7 cellular contexts compared by ENCODE assay signal in the genomic region with DNA sequence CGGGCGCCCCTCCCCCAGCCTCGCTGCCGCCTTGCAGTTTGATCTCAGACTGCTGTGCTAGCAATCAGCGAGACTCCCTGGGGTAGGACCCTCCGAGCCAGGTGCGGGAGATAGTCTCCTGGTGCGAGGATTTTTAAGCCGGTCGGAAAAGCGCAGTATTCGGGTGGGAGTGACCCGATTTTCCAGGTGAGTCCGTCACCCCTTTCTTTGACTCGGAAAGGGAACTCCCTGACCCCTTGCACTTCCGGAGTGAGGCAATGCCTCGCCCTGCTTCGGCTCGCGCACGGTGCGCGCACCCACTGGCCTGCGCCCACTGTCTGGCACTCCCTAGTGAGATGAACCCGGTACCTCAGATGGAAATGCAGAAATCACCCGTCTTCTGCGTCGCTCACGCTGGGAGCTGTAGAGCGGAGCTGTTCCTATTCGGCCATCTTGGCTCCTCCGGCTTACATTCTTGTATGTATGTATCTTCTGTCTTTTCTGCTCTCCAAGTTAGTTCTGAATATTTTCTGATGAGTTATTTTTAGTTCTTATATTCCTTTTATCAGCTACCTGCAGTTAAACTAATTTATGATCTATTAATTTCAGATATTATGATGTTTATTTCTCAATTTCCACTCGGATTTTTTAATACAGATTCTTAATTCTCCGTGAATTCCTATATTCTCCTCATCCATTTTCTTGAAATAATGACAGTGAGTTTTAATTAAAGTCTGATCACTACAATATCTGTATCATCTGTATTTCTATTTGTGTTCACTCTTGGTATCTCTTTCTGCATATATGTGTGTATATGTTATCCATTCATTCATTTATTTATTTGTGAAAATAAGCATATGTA.
A peak's percentile ranks its signal among the peaks of the same experiment; 100 is the strongest.
DNase-seq lines count a peak whose midpoint lies in the region; ATAC-seq, FAIRE-seq and TF ChIP-seq lines count a peak whose summit lies in the region.
"Not testable (repeated sequence)": the region's sequence is repeated elsewhere in the genome, so short reads cannot be mapped to it uniquely, and the experiment has no call there.

No MANE protein-coding gene starts in this region.

- H3K27me3 Mint-ChIP-seq in neural progenitor cell (ENCODE audit: insufficient read depth, low read depth): not testable (repeated sequence)

- H3K4me2 ChIP-seq in K562 (ENCODE audit: insufficient read depth, low read length) (peak overlapping the region; percentile 78), neural progenitor cell (peak overlapping the region; percentile 42)

- not testable (repeated sequence) for TF ChIP-seq CTCF in K562 (IDR thresholded peaks at IDR 0.05 in 2 of 3, conservative IDR thresholded peaks at IDR 0.05 in 1 of 3; ENCODE audit: insufficient read depth in 2 of 3, low read depth in 1 of 3, low read length in 3 of 3); neural progenitor cell (IDR thresholded peaks at IDR 0.05)

- CTCF ChIA-PET in K562 (lab: Yijun Ruan, JAX; ENCODE audit: low intra/inter-chr PET ratio): not testable (repeated sequence)

- not testable (repeated sequence) for H3K27ac Mint-ChIP-seq in neural progenitor cell

- in situ Hi-C loops in K562 (cut with MboI): not testable (repeated sequence)

- 3% methylated on average over 23 of the region's 34 CpGs for WGBS in K562 (ENCODE audit: insufficient coverage, low coverage, missing lambda C conversion rate)

- POLR2A ChIA-PET in K562 (lab: Yijun Ruan, JAX): not testable (repeated sequence)

- H3K27me3 ChIP-seq in SJCRH30; K562 (ENCODE audit: control insufficient read depth in 2 of 2, insufficient read depth in 2 of 2, low read length in 2 of 2); iPS-15b (ENCODE audit: control insufficient read depth, insufficient read depth, low read length); neural progenitor cell: not testable (repeated sequence)

- ATAC-seq in K562: peak; percentile 83

- peak overlapping the region; percentile 92 for H2AFZ ChIP-seq in K562 (ENCODE audit: low read depth, low read length)
- H2AFZ ChIP-seq in neural progenitor cell (replicated peaks): not testable (repeated sequence)

- not testable (repeated sequence) for H3K4me1 ChIP-seq in SJCRH30; K562 (replicated peaks in 1 of 2; ENCODE audit: control insufficient read depth in 2 of 2, insufficient read depth in 2 of 2, low read length in 2 of 2); iPS-15b (ENCODE audit: control insufficient read depth, insufficient read depth, low read length); neural progenitor cell

- H3K9me1 ChIP-seq in K562 (ENCODE audit: control insufficient read depth, insufficient read depth, low read length): not testable (repeated sequence)

- H3K9ac ChIP-seq in K562 (ENCODE audit: insufficient read depth in 1 of 2, low read depth in 2 of 2, low read length in 2 of 2): peak overlapping the region; percentile 90 to 91
- peak overlapping the region; percentile 9 for H3K9ac ChIP-seq in iPS-15b (ENCODE audit: low read depth, low read length)
- not testable (repeated sequence) for H3K9ac ChIP-seq in neural progenitor cell

- not testable (repeated sequence) for FAIRE-seq in K562 (lab: Jason Lieb, UNC)

- H4K20me1 ChIP-seq in K562 (replicated peaks; ENCODE audit: control insufficient read depth, insufficient read depth, low read length); neural progenitor cell (ENCODE audit: low read depth): not testable (repeated sequence)

- H3K9me3 Mint-ChIP-seq in neural progenitor cell: not testable (repeated sequence)

- DNase-seq in H4 (ENCODE audit: low spot score): peak; percentile 8
- peak; percentile 8 for DNase-seq in NCI-H748 treated with DMSO at 0.1 percent for 48 hours (lab: John Stamatoyannopoulos, UW)
- DNase-seq in SJCRH30: peak; percentile 21 to 29
- peak in 2 of 4 experiments; percentile 16 to 62 for DNase-seq in K562 (ENCODE audit: extremely low read depth in 1 of 4, low spot score in 3 of 4)
- DNase-seq in neural progenitor cell (ENCODE audit: low spot score): not testable (repeated sequence)

- H3K4me3 Mint-ChIP-seq in neural progenitor cell: not testable (repeated sequence)

- TF ChIP-seq RAD21 in Ishikawa (IDR thresholded peaks at IDR 0.05; ENCODE audit: low read depth): not testable (repeated sequence)
- peak; percentile 21 to 38; a peak in 3 of 4 replicates for TF ChIP-seq RAD21 in K562 (CRISPR knock-in tag; conservative IDR thresholded peaks at IDR 0.05 in 1 of 2, IDR thresholded peaks at IDR 0.05 in 1 of 2)

- peak; percentile 87 for TF ChIP-seq POLR2A in K562 (conservative IDR thresholded peaks at IDR 0.05)

- TF ChIP-seq EP300 in Ishikawa (IDR thresholded peaks at IDR 0.05; ENCODE audit: borderline replicate concordance); K562 (IDR thresholded peaks at IDR 0.05; ENCODE audit: low read length): not testable (repeated sequence)

- peaks cover 46% of the 10 kb centered on the region for H3K79me2 ChIP-seq in K562 (ENCODE audit: control insufficient read depth, insufficient read depth, low read length)
- H3K79me2 ChIP-seq in neural progenitor cell (ENCODE audit: low read depth): not testable (repeated sequence)

- H3K27ac ChIP-seq in SJCRH30: peak overlapping the region; percentile 51
- peak overlapping the region; percentile 87 for H3K27ac ChIP-seq in K562 (ENCODE audit: extremely low read depth, low read depth, low read length)
- H3K27ac ChIP-seq in neural progenitor cell: not testable (repeated sequence)

- intact Hi-C loops in K562 (cut with micrococcal nuclease): loop anchor here (5.0 kb wide), 2 partner anchors 52 to 282 kb away; no protein-coding TSS in a partner anchor

- H3K36me3 Mint-ChIP-seq in neural progenitor cell: not testable (repeated sequence)

- not testable (repeated sequence) for H3K9me3 ChIP-seq in SJCRH30 (replicated peaks); K562 (replicated peaks; ENCODE audit: control insufficient read depth, insufficient read depth, low read depth, low read length); iPS-15b (ENCODE audit: control insufficient read depth, insufficient read depth, low read length); neural progenitor cell (ENCODE audit: low read depth)

- H3K4me1 Mint-ChIP-seq in neural progenitor cell: not testable (repeated sequence)

- H3K4me3 ChIP-seq in SJCRH30: peak overlapping the region; percentile 65
- peak overlapping the region; percentile 52 for H3K4me3 ChIP-seq in K562
- peak overlapping the region; percentile 41 for H3K4me3 ChIP-seq in iPS-15b (ENCODE audit: low read depth, low read length)
- peak overlapping the region; percentile 13 for H3K4me3 ChIP-seq in neural progenitor cell

- H3K36me3 ChIP-seq in SJCRH30; iPS-15b (ENCODE audit: control insufficient read depth, insufficient read depth, low read length); neural progenitor cell: not testable (repeated sequence)
- peaks cover 14% of the 10 kb centered on the region for H3K36me3 ChIP-seq in K562 (ENCODE audit: control insufficient read depth, insufficient read depth, low read length)

- not testable (repeated sequence) for H3F3A ChIP-seq in neural progenitor cell (ENCODE audit: low read depth)

- not testable (repeated sequence) for BruUV-seq in K562 (replicated peaks; lab: Mats Ljungman, UMichigan)

TF ChIP-seq in Ishikawa, 13 proteins besides CTCF, POLR2A, EP300 and RAD21:
- peak; percentile 26; the same call in 1 of the 2 replicates for TF ChIP-seq CEBPB (IDR thresholded peaks at IDR 0.05)

TF ChIP-seq in K562, 482 proteins besides CTCF, POLR2A, EP300 and RAD21 (continues in another document):
- peak; percentile 73; the same call in 1 of the 2 replicates for TF ChIP-seq CREB3L1 (IDR thresholded peaks at IDR 0.05; ENCODE audit: borderline replicate concordance, low read depth)
- peak; percentile 64 to 73 for TF ChIP-seq TRIM24 (IDR thresholded peaks at IDR 0.05)
- 0 out of 2 replicates have a peak, but pooled peaks have one; percentile 51 for TF ChIP-seq FOXJ2 (tag; IDR thresholded peaks at IDR 0.05)
- TF ChIP-seq SMARCE1 (IDR thresholded peaks at IDR 0.05): peak; percentile 65; the same call in 1 of the 2 replicates
- peak; percentile 40; the same call in 1 of the 2 replicates for TF ChIP-seq POLR2AphosphoS5 (IDR thresholded peaks at IDR 0.05; ENCODE audit: control insufficient read depth, insufficient read depth, low read depth, low read length)
- peak; percentile 81 for TF ChIP-seq ZBTB17 (CRISPR knock-in tag; IDR thresholded peaks at IDR 0.05)

Comparison
In these comparisons a context has a peak if more than half of its experiments do, and no peak if none do; other contexts are left out.
1. H3K4me3 ChIP-seq: peak in every context shown above with its lines; median percentile 65 in SJCRH30; 52 in K562; 41 in iPS-15b; 13 in neural progenitor cell.